In the genomic region with DNA sequence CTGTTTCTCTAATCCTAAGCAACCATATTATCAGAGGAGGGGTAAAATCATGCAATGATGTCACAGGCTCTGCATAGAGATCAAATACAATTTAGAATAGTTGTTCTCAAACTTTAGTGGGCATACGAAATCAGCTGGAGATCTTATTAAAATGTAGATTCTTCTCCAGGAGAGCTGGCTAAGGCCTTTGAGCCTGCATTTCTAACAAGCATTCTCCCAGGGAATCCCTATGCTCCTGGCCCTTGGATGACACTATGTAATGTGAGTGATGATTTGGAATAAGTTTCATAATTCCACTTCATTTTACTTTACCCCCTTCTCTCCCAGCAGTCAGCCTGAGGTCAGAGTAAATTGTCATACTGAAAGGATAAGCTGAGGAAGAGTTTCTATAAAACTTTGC, we compare ENCODE assay signal across 22 cellular contexts.
DNase-seq lines count a peak whose midpoint lies in the region; ATAC-seq and TF ChIP-seq lines count a peak whose summit lies in the region.
"Had no signal": no experiment of that assay in that cellular context is flagged by ENCODE, and none has a peak within 500 bp of the region (broad histone marks: within the 10 kb centered on the region; RNA-seq: fewer than 3 reads in every experiment).

No MANE protein-coding gene starts in this region.

- H3K36me3 Mint-ChIP-seq in CD4-positive, alpha-beta T cell (ENCODE audit: low read depth), result peaks cover 30% of the 10 kb centered on the region
- H3K36me3 Mint-ChIP-seq in activated CD8-positive, alpha-beta T cell treated with anti-CD3 and anti-CD28 coated beads for 36 hours (ENCODE audit: low read depth), result peaks cover 49% of the 10 kb centered on the region
- peaks cover 20 to 31% (median 28%) of the 10 kb centered on the region in 3 donors for H3K36me3 Mint-ChIP-seq in immature natural killer cell

- no peak for DNase-seq in CD4-positive, alpha-beta T cell
- DNase-seq in EL, result peak; percentile 3
- DNase-seq in activated CD8-positive, alpha-beta T cell treated with anti-CD3 and anti-CD28 coated beads for 36 hours, result no peak
- no peak for DNase-seq in immature natural killer cell
- no peak for DNase-seq in HT-29 (ENCODE audit: low spot score)
- no peak for DNase-seq in coronary artery (ENCODE audit: low spot score)
- DNase-seq: Caco-2; central memory CD4-positive, alpha-beta T cell; DMS79 treated with DMSO at 0.1 percent for 48 hours; HCEC 1CT; hypothalamus; KG1; naive B cell; ovary; small intestine; stimulated activated CD8-positive, alpha-beta memory T cell treated with anti-CD3 and anti-CD28 coated beads, Interleukin-4, amount 100 ng/mL, for 48 hours; stomach; tibial artery had no signal

- no peak overlapping the region for H3K27ac ChIP-seq in CD4-positive, alpha-beta T cell (ENCODE audit: low read depth, low read length)
- H3K27ac ChIP-seq in coronary artery, result no peak overlapping the region
- H3K27ac ChIP-seq: ovary, RWPE1, stomach, tibial artery had no signal

- CTCF ChIA-PET in CD4-positive, alpha-beta T cell (lab: Charles Lee), result interaction anchor here (1.5 to 1.6 kb wide), 2 partner anchors 9 to 29 kb away, joined by 3 to 7 read pairs; no protein-coding TSS in a partner anchor
- CTCF ChIA-PET in activated CD8-positive, alpha-beta T cell treated with anti-CD3 and anti-CD28 coated beads for 36 hours (lab: Charles Lee), result interaction anchor here (0.6 to 1.1 kb wide), 3 partner anchors 9 to 28 kb away, joined by 3 read pairs; no protein-coding TSS in a partner anchor

- intact Hi-C loops in CD4-positive, alpha-beta T cell (cut with DNase I, micrococcal nuclease), result loop anchor here in 1 of 2 experiments (10.0 kb wide), 1 partner anchor 65 kb away; no protein-coding TSS in a partner anchor
- intact Hi-C loops in activated CD8-positive, alpha-beta T cell treated with anti-CD3 and anti-CD28 coated beads for 36 hours (cut with micrococcal nuclease), result no loop called here

- peak overlapping the region; percentile 69 for H3K27ac Mint-ChIP-seq in CD4-positive, alpha-beta T cell
- H3K27ac Mint-ChIP-seq in activated CD8-positive, alpha-beta T cell treated with anti-CD3 and anti-CD28 coated beads for 36 hours, result peak overlapping the region; percentile 14
- H3K27ac Mint-ChIP-seq in immature natural killer cell, result peak overlapping the region in 5 of 6 donors; percentile 54 to 94 (median 60)
- H3K27ac Mint-ChIP-seq: B cell, naive B cell had no signal

- no peaks in the 10 kb centered on the region for H3K27me3 ChIP-seq in CD4-positive, alpha-beta T cell (ENCODE audit: control insufficient read depth, insufficient read depth, low read length)
- H3K27me3 ChIP-seq: ovary, stomach, tibial artery had no signal

- peak overlapping the region; percentile 1 for H3K4me3 Mint-ChIP-seq in CD4-positive, alpha-beta T cell
- H3K4me3 Mint-ChIP-seq in activated CD8-positive, alpha-beta T cell treated with anti-CD3 and anti-CD28 coated beads for 36 hours, result no peak overlapping the region
- peak overlapping the region in 1 of 5 donors; percentile 7 for H3K4me3 Mint-ChIP-seq in immature natural killer cell
- H3K4me3 Mint-ChIP-seq: B cell, naive B cell had no signal

- no peak for ATAC-seq in CD4-positive, alpha-beta T cell (ENCODE audit: poor library complexity)
- no peak for ATAC-seq in activated CD8-positive, alpha-beta T cell treated with anti-CD3 and anti-CD28 coated beads for 36 hours
- no peak for ATAC-seq in GM21360 (IDR thresholded peaks at IDR 0.05; ENCODE audit: unreplicated experiment)
- ATAC-seq: activated naive CD4-positive, alpha-beta T cell treated with anti-CD3 and anti-CD28 coated beads, Interleukin-2, amount 50 U/mL, for 72 hours had no signal

- POLR2A ChIA-PET in CD4-positive, alpha-beta T cell (lab: Charles Lee), result interaction anchor here (0.8 to 1.5 kb wide), 4 partner anchors 9 to 287 kb away, joined by 3 to 4 read pairs (median 3); no protein-coding TSS in a partner anchor
- POLR2A ChIA-PET in activated CD8-positive, alpha-beta T cell treated with anti-CD3 and anti-CD28 coated beads for 36 hours (lab: Charles Lee), result no interaction called here

- no peak overlapping the region for H3K4me3 ChIP-seq in coronary artery
- H3K4me3 ChIP-seq: ovary, stomach, tibial artery had no signal

- H3K9me3 Mint-ChIP-seq in CD4-positive, alpha-beta T cell, result peaks cover 9% of the 10 kb centered on the region
- H3K9me3 Mint-ChIP-seq in activated CD8-positive, alpha-beta T cell treated with anti-CD3 and anti-CD28 coated beads for 36 hours, result peaks cover 26% of the 10 kb centered on the region
- H3K9me3 Mint-ChIP-seq in immature natural killer cell, result peaks cover 11 to 24% (median 16%) of the 10 kb centered on the region in 6 donors

- peaks cover 6% of the 10 kb centered on the region for H3K9me3 ChIP-seq in CD4-positive, alpha-beta T cell (ENCODE audit: control insufficient read depth, low read length)
- H3K9me3 ChIP-seq: Caco-2, ovary, tibial artery had no signal

- no peak for TF ChIP-seq CTCF in CD4-positive, alpha-beta T cell (IDR thresholded peaks at IDR 0.05)
- TF ChIP-seq CTCF in activated CD8-positive, alpha-beta T cell treated with anti-CD3 and anti-CD28 coated beads for 36 hours (IDR thresholded peaks at IDR 0.05), result no peak
- TF ChIP-seq CTCF in coronary artery (IDR thresholded peaks at IDR 0.05), result no peak

- H3K4me1 Mint-ChIP-seq in CD4-positive, alpha-beta T cell (ENCODE audit: low read depth), result peaks cover 56% of the 10 kb centered on the region
- H3K4me1 Mint-ChIP-seq in activated CD8-positive, alpha-beta T cell treated with anti-CD3 and anti-CD28 coated beads for 36 hours (ENCODE audit: low read depth), result peaks cover 52% of the 10 kb centered on the region
- H3K4me1 Mint-ChIP-seq in immature natural killer cell, result peaks cover 52 to 70% of the 10 kb centered on the region in 2 donors

- no peaks in the 10 kb centered on the region for H3K27me3 Mint-ChIP-seq in CD4-positive, alpha-beta T cell
- H3K27me3 Mint-ChIP-seq in activated CD8-positive, alpha-beta T cell treated with anti-CD3 and anti-CD28 coated beads for 36 hours, result no peaks in the 10 kb centered on the region
- peaks cover 0 to 4% (median 3%) of the 10 kb centered on the region in 3 donors for H3K27me3 Mint-ChIP-seq in immature natural killer cell (ENCODE audit: low read depth in 3 of 3)
- H3K27me3 Mint-ChIP-seq: B cell, naive B cell had no signal

Comparison
In these comparisons a context has a peak if more than half of its experiments do, and no peak if none do; other contexts are left out.
1. H3K27ac Mint-ChIP-seq: peak in every context shown above with its lines; median percentile 69 in CD4-positive, alpha-beta T cell; 60 in immature natural killer cell; 14 in activated CD8-positive, alpha-beta T cell treated with anti-CD3 and anti-CD28 coated beads for 36 hours.